34 cellular contexts compared by ENCODE assay signal in genomic region chr17:72810991-72811508, GRCh38.
"Had no signal": no experiment of that assay in that cellular context is flagged by ENCODE, and none has a peak within 500 bp of the region (broad histone marks: within the 10 kb centered on the region; RNA-seq: fewer than 3 reads in every experiment).

No MANE protein-coding gene starts in this region.

- H3K4me3 ChIP-seq: adrenal gland, ascending aorta, body of pancreas, breast epithelium, cardiac muscle cell had no signal

- H3K27me3 ChIP-seq: adrenal gland, ascending aorta, body of pancreas, brain microvascular endothelial cell, breast epithelium, cardiac muscle cell had no signal

- ATAC-seq: activated naive CD4-positive, alpha-beta T cell treated with anti-CD3 and anti-CD28 coated beads, Interleukin-2, amount 50 U/mL, for 72 hours; activated naive CD8-positive, alpha-beta T cell treated with anti-CD3 and anti-CD28 coated beads, Interleukin-2, amount 50 U/mL, for 24 hours; activated T-cell treated with anti-CD3 and anti-CD28 coated beads, Interleukin-2, amount 50 U/mL, for 4 hours; activated T-cell treated with anti-CD3 and anti-CD28 coated beads, Interleukin-2, amount 50 U/mL, for 72 hours; activated T-helper 17 cell treated with anti-CD3 and anti-CD28 coated beads, Interleukin-2, amount 50 U/mL, for 72 hours; body of pancreas had no signal

- DNase-seq: activated effector memory CD4-positive, alpha-beta T cell treated with anti-CD3 and anti-CD28 coated beads, Interleukin-2, amount 50 U/mL, for 16 hours; activated effector memory CD4-positive, alpha-beta T cell treated with Interleukin-2 at 50 U/mL for 16 hours; activated gamma-delta T cell; activated gamma-delta T cell treated with Interleukin-2 at 50 U/mL for 16 hours; activated naive CD4-positive, alpha-beta T cell; activated naive CD4-positive, alpha-beta T cell treated with anti-CD3 and anti-CD28 coated beads for 36 hours; activated naive CD4-positive, alpha-beta T cell treated with anti-CD3 and anti-CD28 coated beads, Interleukin-2, amount 10 ng/mL, durations not matched to agents 7 days and 5 days; activated naive CD4-positive, alpha-beta T cell treated with anti-CD3 and anti-CD28 coated beads, Interleukin-2, amount 50 U/mL, for 16 hours; activated naive CD4-positive, alpha-beta T cell treated with Interleukin-2 at 50 U/mL for 16 hours; activated naive CD8-positive, alpha-beta T cell treated with anti-CD3 and anti-CD28 coated beads for 36 hours; activated naive CD8-positive, alpha-beta T cell treated with anti-CD3 and anti-CD28 coated beads, Interleukin-2, amount 10 ng/mL, durations not matched to agents 7 days and 5 days; activated naive CD8-positive, alpha-beta T cell treated with anti-CD3 and anti-CD28 coated beads, Interleukin-2, amount 50 U/mL, for 24 hours; activated T-cell treated with anti-CD3 and anti-CD28 coated beads, Interleukin-2, amount 50 U/mL, for 1 hour; activated T-cell treated with anti-CD3 and anti-CD28 coated beads, Interleukin-2, amount 50 U/mL, for 24 hours; activated T-cell treated with anti-CD3 and anti-CD28 coated beads, Interleukin-2, amount 50 U/mL, for 4 hours; activated T-cell treated with anti-CD3 and anti-CD28 coated beads, Interleukin-2, amount 50 U/mL, for 48 hours; activated T-cell treated with anti-CD3 and anti-CD28 coated beads, Interleukin-2, amount 50 U/mL, for 72 hours; adrenal gland; amniotic stem cell; amygdala; anterior cingulate cortex; aorta; body of pancreas; brain microvascular endothelial cell; caudate nucleus; central memory CD4-positive, alpha-beta T cell; cerebellar nuclear complex had no signal

- H3K9me3 ChIP-seq: adrenal gland, body of pancreas had no signal

- FAIRE-seq: astrocyte, bronchial epithelial cell had no signal

- H3K27ac ChIP-seq: adrenal gland, ascending aorta, body of pancreas, brain microvascular endothelial cell, breast epithelium, cardiac muscle cell had no signal

- H3K36me3 ChIP-seq: adrenal gland, brain microvascular endothelial cell, breast epithelium, cardiac muscle cell had no signal

- H3K4me1 ChIP-seq: adrenal gland, ascending aorta, body of pancreas, breast epithelium had no signal
